ENCODE assay signal across 28 cellular contexts in genomic region chr18:34280653-34281052, GRCh38. TPM values are rescaled to one million over a fixed set of nuclear protein-coding genes. Genes with fewer than 3 reads are reported as not detected.
"Had no signal": no experiment of that assay in that cellular context is flagged by ENCODE, and none has a peak within 500 bp of the region (broad histone marks: within the 10 kb centered on the region; RNA-seq: fewer than 3 reads in every experiment).

No MANE protein-coding gene starts in this region.

- H3K27ac ChIP-seq: breast epithelium, ovary, right lobe of liver, thoracic aorta had no signal

- H3K27me3 Mint-ChIP-seq: activated B cell treated with CpG ODN at 0.5 μM for 24 hours; activated CD4-positive, alpha-beta T cell treated with anti-CD3 and anti-CD28 coated beads for 36 hours; naive B cell; progenitor cell of endocrine pancreas had no signal

- H3K36me3 Mint-ChIP-seq: activated naive CD4-positive, alpha-beta T cell treated with anti-CD3 and anti-CD28 coated beads, Interleukin-2, amount 50 U/mL, for 72 hours; immature natural killer cell; mesothelial cell of epicardium; naive B cell had no signal

- H3K27me3 ChIP-seq: breast epithelium, ovary, right lobe of liver had no signal

- H3K27ac Mint-ChIP-seq: activated B cell treated with CpG ODN at 0.5 μM for 24 hours; activated CD4-positive, alpha-beta T cell treated with anti-CD3 and anti-CD28 coated beads for 36 hours; activated naive CD4-positive, alpha-beta T cell treated with anti-CD3 and anti-CD28 coated beads, Interleukin-2, amount 50 U/mL, for 72 hours; activated T-cell treated with anti-CD3 and anti-CD28 coated beads, Interleukin-2, amount 50 U/mL, for 72 hours; endodermal cell; immature natural killer cell; mesothelial cell of epicardium; naive B cell; nephron progenitor cell; progenitor cell of endocrine pancreas had no signal

- H3K4me1 ChIP-seq: breast epithelium, right lobe of liver had no signal

- H3K9me3 Mint-ChIP-seq: activated B cell treated with CpG ODN at 0.5 μM for 24 hours, endodermal cell, mesothelial cell of epicardium, nephron progenitor cell had no signal

- H3K4me3 ChIP-seq: breast epithelium, ovary, right lobe of liver, thoracic aorta had no signal

- H3K4me1 Mint-ChIP-seq: activated B cell treated with CpG ODN at 0.5 μM for 24 hours; activated CD4-positive, alpha-beta T cell treated with anti-CD3 and anti-CD28 coated beads for 36 hours; immature natural killer cell; mesothelial cell of epicardium; naive B cell; nephron progenitor cell had no signal

- DNase-seq: activated B cell treated with CpG ODN at 0.5 μM for 24 hours; activated CD4-positive, alpha-beta T cell treated with anti-CD3 and anti-CD28 coated beads for 36 hours; activated naive CD4-positive, alpha-beta T cell; activated T-cell treated with anti-CD3 and anti-CD28 coated beads for 4 hours; activated T-cell treated with anti-CD3 and anti-CD28 coated beads, Interleukin-2, amount 50 U/mL, for 72 hours; central memory CD4-positive, alpha-beta T cell; endodermal cell; foreskin fibroblast; head of caudate nucleus; hippocampal formation; immature natural killer cell; kidney; left colon; mammary epithelial cell; naive B cell; nephron progenitor cell; ovary; right lobe of liver; stimulated activated CD4-positive, alpha-beta T cell treated with anti-CD3 and anti-CD28 coated beads, Interleukin-2, amount 100 ng/mL, for 48 hours; stimulated activated naive CD8-positive, alpha-beta T cell treated with anti-CD3 and anti-CD28 coated beads, Interleukin-15, Interleukin-2, amounts not matched to agents 100 U/mL and 50 U/mL, for 24 hours; trophoblast cell had no signal

- H3K36me3 ChIP-seq: breast epithelium, ovary, right lobe of liver, thoracic aorta had no signal

- H3K4me3 Mint-ChIP-seq: activated B cell treated with CpG ODN at 0.5 μM for 24 hours; activated CD4-positive, alpha-beta T cell treated with anti-CD3 and anti-CD28 coated beads for 36 hours; activated T-cell treated with anti-CD3 and anti-CD28 coated beads, Interleukin-2, amount 50 U/mL, for 72 hours; endodermal cell; immature natural killer cell; mesothelial cell of epicardium; nephron progenitor cell had no signal

RNA-seq across cellular contexts. Expression of gene NOL4, which starts 55.9 kb away (rescaled TPM):
- total RNA-seq: activated B cell treated with CpG ODN at 0.5 μM for 24 hours; activated CD4-positive, alpha-beta T cell treated with anti-CD3 and anti-CD28 coated beads for 36 hours; activated naive CD4-positive, alpha-beta T cell treated with anti-CD3 and anti-CD28 coated beads, Interleukin-2, amount 50 U/mL, for 72 hours; activated T-cell treated with anti-CD3 and anti-CD28 coated beads, Interleukin-2, amount 50 U/mL, for 72 hours; esophagus mucosa; skeletal muscle tissue; thoracic aorta had no signal
- polyA plus RNA-seq: immature natural killer cell, mammary epithelial cell had no signal
